Comparison of ENCODE assay signal across 10 cellular contexts in the genomic region with DNA sequence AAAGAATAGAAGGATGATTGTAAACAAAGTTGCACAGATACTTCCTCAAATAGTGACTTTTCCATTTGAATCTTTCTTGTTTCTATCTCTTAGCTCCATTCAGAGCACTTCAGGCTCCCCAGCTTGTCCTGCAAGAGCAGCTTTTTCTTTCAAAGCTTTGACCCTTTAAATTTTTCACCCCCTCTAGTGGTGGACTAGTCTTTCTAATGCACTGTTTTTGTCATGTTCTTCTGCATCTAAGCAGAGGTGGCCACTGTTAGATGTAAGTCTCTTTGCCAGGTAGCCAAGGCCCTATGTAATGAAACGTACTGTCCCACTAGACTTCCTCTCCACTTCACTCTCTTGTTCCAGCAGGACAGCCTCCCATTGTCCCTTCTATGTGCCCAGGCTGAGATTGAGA.
A peak's percentile ranks its signal among the peaks of the same experiment; 100 is the strongest.
DNase-seq lines count a peak whose midpoint lies in the region; ATAC-seq and TF ChIP-seq lines count a peak whose summit lies in the region.
"Had no signal": no experiment of that assay in that cellular context is flagged by ENCODE, and none has a peak within 500 bp of the region (broad histone marks: within the 10 kb centered on the region; RNA-seq: fewer than 3 reads in every experiment).

No MANE protein-coding gene starts in this region.

- no peaks in the 10 kb centered on the region for H3K27me3 Mint-ChIP-seq in activated naive CD4-positive, alpha-beta T cell treated with anti-CD3 and anti-CD28 coated beads for 36 hours (ENCODE audit: low read depth)

- peaks cover 7% of the 10 kb centered on the region for H3K9me3 Mint-ChIP-seq in activated naive CD4-positive, alpha-beta T cell treated with anti-CD3 and anti-CD28 coated beads for 36 hours

- no peak overlapping the region for H3K4me3 Mint-ChIP-seq in activated naive CD4-positive, alpha-beta T cell treated with anti-CD3 and anti-CD28 coated beads for 36 hours
- H3K4me3 Mint-ChIP-seq: activated CD4-positive, alpha-beta memory T cell treated with anti-CD3 and anti-CD28 coated beads for 36 hours had no signal

- peaks cover 5% of the 10 kb centered on the region for H3K36me3 Mint-ChIP-seq in activated naive CD4-positive, alpha-beta T cell treated with anti-CD3 and anti-CD28 coated beads for 36 hours (ENCODE audit: low read depth)

- intact Hi-C loops in activated naive CD4-positive, alpha-beta T cell treated with anti-CD3 and anti-CD28 coated beads for 36 hours (cut with micrococcal nuclease): no loop called here

- peak; percentile 40 for DNase-seq in AG08395 (ENCODE audit: low spot score)
- peak; percentile 8 for DNase-seq in SK-N-DZ (ENCODE audit: low spot score)
- DNase-seq in glomerular visceral epithelial cell (ENCODE audit: extremely low spot score): peak; percentile 10
- no peak for DNase-seq in cerebellum (ENCODE audit: low spot score)
- no peak for DNase-seq in activated naive CD4-positive, alpha-beta T cell treated with anti-CD3 and anti-CD28 coated beads for 36 hours
- DNase-seq: activated CD4-positive, alpha-beta memory T cell treated with anti-CD3 and anti-CD28 coated beads for 36 hours; naive B cell had no signal

- CTCF ChIA-PET in activated naive CD4-positive, alpha-beta T cell treated with anti-CD3 and anti-CD28 coated beads for 36 hours (lab: Charles Lee): interaction anchor here (0.6 to 1.2 kb wide), 6 partner anchors 10 to 343 kb away, joined by 3 to 6 read pairs (median 3); no protein-coding TSS in a partner anchor

- ATAC-seq in GM18519 (IDR thresholded peaks at IDR 0.05; ENCODE audit: low FRiP score, unreplicated experiment): no peak
- ATAC-seq in GM21381 (IDR thresholded peaks at IDR 0.05; ENCODE audit: unreplicated experiment): no peak

- H3K4me1 Mint-ChIP-seq in activated naive CD4-positive, alpha-beta T cell treated with anti-CD3 and anti-CD28 coated beads for 36 hours (ENCODE audit: low read depth): no peaks in the 10 kb centered on the region
- H3K4me1 Mint-ChIP-seq: naive B cell had no signal

- H3K27ac Mint-ChIP-seq in activated naive CD4-positive, alpha-beta T cell treated with anti-CD3 and anti-CD28 coated beads for 36 hours: no peak overlapping the region
- H3K27ac Mint-ChIP-seq: activated CD4-positive, alpha-beta memory T cell treated with anti-CD3 and anti-CD28 coated beads for 36 hours; naive B cell had no signal

- TF ChIP-seq CTCF in GM12873 (IDR thresholded peaks at IDR 0.05; ENCODE audit: insufficient read depth, low read depth, low read length, missing control alignments): peak; percentile 51

Comparison
In these comparisons a context has a peak if more than half of its experiments do, and no peak if none do; other contexts are left out.
1. DNase-seq: peak in AG08395 (single experiment), SK-N-DZ (single experiment) and glomerular visceral epithelial cell (single experiment); none in cerebellum (single experiment) and activated naive CD4-positive, alpha-beta T cell treated with anti-CD3 and anti-CD28 coated beads for 36 hours (single experiment).